21 cellular contexts compared by ENCODE assay signal in the genomic region with DNA sequence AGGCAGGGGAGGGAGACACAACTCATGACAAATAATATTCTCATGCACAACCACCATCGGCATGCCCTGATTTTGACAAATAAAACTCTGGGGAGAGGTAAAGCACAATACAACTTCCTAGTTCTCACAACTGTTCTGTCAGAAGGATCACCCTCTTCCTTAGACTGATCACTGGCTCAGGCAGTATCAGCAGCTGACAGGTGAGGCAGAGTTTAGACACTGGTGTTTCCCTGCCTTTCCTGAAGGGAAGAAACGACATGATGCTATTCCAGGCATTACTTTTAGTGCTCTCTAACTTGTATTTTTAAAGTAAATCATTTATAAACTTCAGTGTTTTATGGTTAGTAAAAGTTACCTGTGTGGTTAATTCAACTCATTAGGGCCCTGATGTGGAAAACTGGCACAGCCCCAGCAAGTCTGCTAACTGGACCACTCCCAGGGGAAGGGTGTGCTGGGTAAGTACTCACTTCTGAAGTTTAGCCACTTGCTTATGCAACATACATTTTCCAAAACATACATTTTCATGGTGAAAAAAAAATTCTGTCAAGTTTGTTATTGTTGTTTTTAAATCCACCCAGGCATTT.
DNase-seq lines count a peak whose midpoint lies in the region; ATAC-seq and TF ChIP-seq lines count a peak whose summit lies in the region.
"Had no signal": no experiment of that assay in that cellular context is flagged by ENCODE, and none has a peak within 500 bp of the region (broad histone marks: within the 10 kb centered on the region; RNA-seq: fewer than 3 reads in every experiment).

No MANE protein-coding gene starts in this region.

- in situ Hi-C loops in Panc1 (cut with HindIII; ENCODE audit: low pct_unique_long_range_greater_than_20kb, low sequenced_read_pairs) = no loop called here

- H3K36me3 ChIP-seq in GM23338 (ENCODE audit: insufficient read depth) (no peaks in the 10 kb centered on the region), Panc1 (ENCODE audit: control insufficient read depth, insufficient read depth, low read length) (no peaks in the 10 kb centered on the region)
- H3K36me3 ChIP-seq: cardiac muscle cell, left ventricle myocardium inferior, upper lobe of left lung had no signal

- no peaks in the 10 kb centered on the region for H3K79me2 ChIP-seq in GM23338 (replicated peaks; ENCODE audit: insufficient read depth)

- H3K27me3 Mint-ChIP-seq in GM23338 (ENCODE audit: insufficient read depth, low read depth, poor library complexity) = peaks cover 1% of the 10 kb centered on the region
- H3K27me3 Mint-ChIP-seq: stimulated activated naive CD8-positive, alpha-beta T cell treated with anti-CD3 and anti-CD28 coated beads, Interleukin-15, Interleukin-2, amounts not matched to agents 100 ng/mL and 50 ng/mL, for 24 hours had no signal

- intact Hi-C loops in Panc1 (cut with micrococcal nuclease; ENCODE audit: unreplicated experiment) = no loop called here
- intact Hi-C loops in posterior cingulate gyrus (cut with DNase I) = no loop called here

- H3K4me1 ChIP-seq in GM23338 (ENCODE audit: insufficient read depth) (peaks cover 23% of the 10 kb centered on the region), Panc1 (ENCODE audit: control insufficient read depth, insufficient read depth, low read length) (peaks cover 15% of the 10 kb centered on the region), foreskin keratinocyte (peaks cover 19% of the 10 kb centered on the region)
- H3K4me1 ChIP-seq: upper lobe of left lung had no signal

- peaks cover 23% of the 10 kb centered on the region for H3K4me1 Mint-ChIP-seq in GM23338

- no TSS peak for BruUV-seq in Panc1 (replicated peaks; lab: Mats Ljungman, UMichigan)

- H3K27ac Mint-ChIP-seq in GM23338 = no peak overlapping the region
- H3K27ac Mint-ChIP-seq: stimulated activated naive CD8-positive, alpha-beta T cell treated with anti-CD3 and anti-CD28 coated beads, Interleukin-15, Interleukin-2, amounts not matched to agents 100 ng/mL and 50 ng/mL, for 24 hours; T-helper 1 cell treated with Interleukin-12 subunit alpha and Interleukin-12 subunit beta and Interleukin-4 antibody, amounts not matched to agents 30 μg/mL and 1 μg/mL, for 36 hours had no signal

- no peak overlapping the region for H3K4me3 Mint-ChIP-seq in GM23338
- H3K4me3 Mint-ChIP-seq: stimulated activated naive CD8-positive, alpha-beta T cell treated with anti-CD3 and anti-CD28 coated beads, Interleukin-15, Interleukin-2, amounts not matched to agents 100 ng/mL and 50 ng/mL, for 24 hours; T-helper 1 cell treated with Interleukin-12 subunit alpha and Interleukin-12 subunit beta and Interleukin-4 antibody, amounts not matched to agents 30 μg/mL and 1 μg/mL, for 36 hours had no signal

- H3K4me3 ChIP-seq in GM23338 (no peak overlapping the region), Panc1 (ENCODE audit: low read depth in 2 of 2, low read length in 2 of 2) (no peak overlapping the region)
- H3K4me3 ChIP-seq: cardiac muscle cell, left ventricle myocardium inferior, smooth muscle cell, upper lobe of left lung had no signal

- 0 out of 2 replicates have a peak, but pooled peaks cover 2% of the 10 kb centered on the region for H3K9me2 ChIP-seq in GM23338 (ENCODE audit: insufficient read depth)

- H3K27ac ChIP-seq in GM23338 (ENCODE audit: low read depth) = no peak overlapping the region
- H3K27ac ChIP-seq in Panc1 (ENCODE audit: low read length) = peak overlapping the region; percentile 77
- no peak overlapping the region for H3K27ac ChIP-seq in foreskin keratinocyte
- H3K27ac ChIP-seq: cardiac muscle cell, left ventricle myocardium inferior, upper lobe of left lung had no signal

- POLR2A ChIA-PET in Panc1 (lab: Charles Lee) = interaction anchor here (0.5 kb wide), 1 partner anchor 23 kb away, joined by 8 read pairs; no protein-coding TSS in a partner anchor

- no peaks in the 10 kb centered on the region for H3F3A ChIP-seq in GM23338 (replicated peaks; ENCODE audit: low read depth)

- ATAC-seq in GM23338 = peak; percentile 49
- peak; percentile 72 for ATAC-seq in Panc1
- ATAC-seq in foreskin keratinocyte = peak; percentile 41

- peaks cover 21% of the 10 kb centered on the region for H3K9me3 Mint-ChIP-seq in GM23338

- no peaks in the 10 kb centered on the region for H4K20me1 ChIP-seq in GM23338 (replicated peaks; ENCODE audit: insufficient read depth)

- H3K27me3 ChIP-seq in GM23338 (ENCODE audit: insufficient read depth) (no peaks in the 10 kb centered on the region), Panc1 (ENCODE audit: control insufficient read depth, insufficient read depth, low read length) (no peaks in the 10 kb centered on the region), foreskin keratinocyte (no peaks in the 10 kb centered on the region)
- H3K27me3 ChIP-seq: cardiac muscle cell, upper lobe of left lung had no signal

- DNase-seq in GM23338 (ENCODE audit: low spot score) = no peak
- DNase-seq in Panc1 (ENCODE audit: low read depth, low spot score) = no peak
- no peak for DNase-seq in foreskin keratinocyte
- DNase-seq in renal cortical epithelial cell (ENCODE audit: low read depth) = peak; percentile 92
- DNase-seq in globus pallidus (ENCODE audit: low spot score) = no peak
- no peak for DNase-seq in posterior cingulate gyrus
- no peak for DNase-seq in NCI-H1694 treated with DMSO at 0.1 percent for 48 hours (lab: John Stamatoyannopoulos, UW)
- no peak for DNase-seq in cortex of kidney (lab: John Stamatoyannopoulos, UW)
- DNase-seq: activated CD4-positive, alpha-beta T cell treated with anti-CD3 and anti-CD28 coated beads, Interleukin-2, amount 50 U/mL, for 48 hours; amniotic stem cell; effector CD4-positive, alpha-beta T cell; left ventricle myocardium inferior; NCI-H1417; NCI-H2171; OCI-M1; stimulated activated CD4-positive, alpha-beta T cell treated with anti-CD3 and anti-CD28 coated beads, Interleukin-4, amount 100 ng/mL, for 1 hour; upper lobe of left lung had no signal

- no peak overlapping the region for H3K4me2 ChIP-seq in GM23338
- H3K4me2 ChIP-seq: smooth muscle cell had no signal

- H3K9me3 ChIP-seq in Panc1 (ENCODE audit: control insufficient read depth, insufficient read depth, low read depth, low read length) = peaks cover 16% of the 10 kb centered on the region; the same call in 1 of the 2 replicates

- no peak for TF ChIP-seq CTCF in GM23338 (conservative IDR thresholded peaks at IDR 0.05; ENCODE audit: low read depth in 2 of 2)
- TF ChIP-seq CTCF in Panc1 (IDR thresholded peaks at IDR 0.05) = no peak
- no peak for TF ChIP-seq CTCF in foreskin keratinocyte (conservative IDR thresholded peaks at IDR 0.05)

- CTCF ChIA-PET in Panc1 (lab: Charles Lee) = no interaction called here

- no peak overlapping the region for H2AFZ ChIP-seq in GM23338

- peaks cover 5% of the 10 kb centered on the region; the same call in 2 of the 3 replicates for H3K36me3 Mint-ChIP-seq in GM23338 (ENCODE audit: low read depth)

TF ChIP-seq in GM23338, 12 proteins besides CTCF, POLR2A, EP300 and RAD21:
- TF ChIP-seq ETS1 (IDR thresholded peaks at IDR 0.05) (no peak), ZNF114 (CRISPR knock-in tag; IDR thresholded peaks at IDR 0.05) (no peak), EZH2phosphoT487 (IDR thresholded peaks at IDR 0.05; ENCODE audit: unreplicated experiment) (no peak), REST (IDR thresholded peaks at IDR 0.05; ENCODE audit: unreplicated experiment) (no peak), EZH2 (IDR thresholded peaks at IDR 0.05; ENCODE audit: low read depth, unreplicated experiment) (no peak), CREB1 (CRISPR knock-in tag; IDR thresholded peaks at IDR 0.05; ENCODE audit: low read depth) (no peak), STAT1 (IDR thresholded peaks at IDR 0.05; ENCODE audit: unreplicated experiment) (no peak)
